In the genomic region with DNA sequence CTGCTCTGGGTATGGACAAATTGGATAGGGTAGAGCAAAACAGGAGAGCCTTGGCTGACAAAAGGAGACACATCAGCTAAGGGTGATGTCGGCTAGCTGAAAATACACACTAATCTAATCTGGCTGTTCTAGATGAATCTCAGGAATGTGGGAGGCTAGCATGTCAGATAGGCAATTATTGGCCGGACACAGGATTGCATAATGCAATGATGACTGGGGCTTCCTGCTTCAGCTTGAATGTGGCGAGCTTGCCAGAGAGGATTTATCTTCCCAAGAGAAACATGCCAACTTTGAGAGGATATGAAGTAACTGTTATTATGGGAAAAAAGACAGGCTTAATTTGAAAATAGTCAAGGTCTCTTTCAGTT, we compare ENCODE assay signal across 9 cellular contexts.
DNase-seq lines count a peak whose midpoint lies in the region; ATAC-seq and TF ChIP-seq lines count a peak whose summit lies in the region.
"Had no signal": no experiment of that assay in that cellular context is flagged by ENCODE, and none has a peak within 500 bp of the region (broad histone marks: within the 10 kb centered on the region; RNA-seq: fewer than 3 reads in every experiment).

No MANE protein-coding gene starts in this region.

- no peaks in the 10 kb centered on the region for H3K27me3 ChIP-seq in sigmoid colon

- ATAC-seq in GM18873 (IDR thresholded peaks at IDR 0.05; ENCODE audit: low FRiP score, unreplicated experiment): no peak

- H3K4me1 ChIP-seq in sigmoid colon: peaks cover 0 to 20% (median 17%) of the 10 kb centered on the region in 4 donors

- H3K36me3 ChIP-seq in sigmoid colon: no peaks in the 10 kb centered on the region

- TF ChIP-seq EP300 in sigmoid colon (IDR thresholded peaks at IDR 0.05): peak in 2 of 4 donors; percentile 46 to 66

- peak overlapping the region; percentile 51 to 79 (median 63) for H3K27ac ChIP-seq in sigmoid colon

- H3K4me3 ChIP-seq in sigmoid colon: no peak overlapping the region

- peak; percentile 9 for DNase-seq in GF-D8 (lab: John Stamatoyannopoulos, UW)
- DNase-seq in SW 1271 (lab: John Stamatoyannopoulos, UW): peak; percentile 50 to 91
- DNase-seq in glomerular visceral epithelial cell (ENCODE audit: extremely low spot score): peak; percentile 48
- peak; percentile 94 for DNase-seq in sigmoid colon
- DNase-seq in activated effector memory CD4-positive, alpha-beta T cell treated with Interleukin-2 at 50 U/mL for 16 hours: no peak
- DNase-seq in DMS114 treated with DMSO at 0.1 percent for 48 hours (lab: John Stamatoyannopoulos, UW; ENCODE audit: unreplicated experiment): no peak
- DNase-seq in NCI-H345 (lab: John Stamatoyannopoulos, UW): no peak
- DNase-seq: NCI-H2171 had no signal

- 42 to 50% methylated on average over 3 of the region's 3 CpGs for WGBS in sigmoid colon, 2 donors

- TF ChIP-seq CTCF in sigmoid colon (IDR thresholded peaks at IDR 0.05): no peak

- intact Hi-C loops in sigmoid colon (cut with DNase I): loop anchor here (10.0 kb wide), 1 partner anchor 96 kb away; no protein-coding TSS in a partner anchor

- H3K9me3 ChIP-seq in sigmoid colon: no peaks in the 10 kb centered on the region

- TF ChIP-seq POLR2A in sigmoid colon (IDR thresholded peaks at IDR 0.05): no peak

Comparison
In these comparisons a context has a peak if more than half of its experiments do, and no peak if none do; other contexts are left out.
1. DNase-seq: peak in GF-D8 (single experiment), SW 1271 (2 of 2), glomerular visceral epithelial cell (single experiment) and sigmoid colon (single experiment); none in activated effector memory CD4-positive, alpha-beta T cell treated with Interleukin-2 at 50 U/mL for 16 hours (single experiment), DMS114 treated with DMSO at 0.1 percent for 48 hours (single experiment) and NCI-H345 (single experiment).